Comparison of ENCODE assay signal across 8 cellular contexts in genomic region chr6:157235600-157236039, GRCh38.
DNase-seq lines count a peak whose midpoint lies in the region; ATAC-seq and TF ChIP-seq lines count a peak whose summit lies in the region.

No MANE protein-coding gene starts in this region.

- peak; percentile 64 for TF ChIP-seq CTCF in upper lobe of right lung (IDR thresholded peaks at IDR 0.05)
- no peak for TF ChIP-seq CTCF in SK-N-SH (IDR thresholded peaks at IDR 0.05)

- H3K4me3 Mint-ChIP-seq in activated naive CD8-positive, alpha-beta T cell treated with anti-CD3 and anti-CD28 coated beads, Interleukin-2, amount 50 U/mL, for 24 hours = peak overlapping the region; percentile 84

- H3K27ac Mint-ChIP-seq in activated naive CD8-positive, alpha-beta T cell treated with anti-CD3 and anti-CD28 coated beads, Interleukin-2, amount 50 U/mL, for 24 hours = no peak overlapping the region

- H3K27ac ChIP-seq in upper lobe of right lung = no peak overlapping the region
- H3K27ac ChIP-seq in SK-N-SH (ENCODE audit: low read depth in 2 of 2, low read length in 1 of 2) = no peak overlapping the region

- CTCF ChIA-PET in SK-N-SH (lab: Yijun Ruan, JAX) = no interaction called here

- H3K36me3 Mint-ChIP-seq in activated naive CD8-positive, alpha-beta T cell treated with anti-CD3 and anti-CD28 coated beads, Interleukin-2, amount 50 U/mL, for 24 hours (ENCODE audit: low read depth) = no peaks in the 10 kb centered on the region

- H3K27me3 Mint-ChIP-seq in activated naive CD8-positive, alpha-beta T cell treated with anti-CD3 and anti-CD28 coated beads, Interleukin-2, amount 50 U/mL, for 24 hours = peaks cover 61% of the 10 kb centered on the region

- H3K9me3 Mint-ChIP-seq in activated naive CD8-positive, alpha-beta T cell treated with anti-CD3 and anti-CD28 coated beads, Interleukin-2, amount 50 U/mL, for 24 hours = peaks cover 4% of the 10 kb centered on the region

- H3K79me2 ChIP-seq in SK-N-SH (ENCODE audit: insufficient read depth) = no peaks in the 10 kb centered on the region

- H2AFZ ChIP-seq in neuron (ENCODE audit: low read depth, low read length) = peak overlapping the region; percentile 31
- H2AFZ ChIP-seq in SK-N-SH (ENCODE audit: low read depth) = no peak overlapping the region

- peak overlapping the region; percentile 64 for H3K9ac ChIP-seq in NT2/D1 (ENCODE audit: insufficient read length, low read depth)
- H3K9ac ChIP-seq in SK-N-SH = no peak overlapping the region

- no peak for TF ChIP-seq EP300 in SK-N-SH (IDR thresholded peaks at IDR 0.05; ENCODE audit: borderline replicate concordance in 1 of 2, low read depth in 1 of 2, low read length in 1 of 2)

- H3K9me2 ChIP-seq in SK-N-SH = no peaks in the 10 kb centered on the region

- no peak for TF ChIP-seq RAD21 in SK-N-SH (IDR thresholded peaks at IDR 0.05; ENCODE audit: low read length)

- H3K4me1 Mint-ChIP-seq in activated naive CD8-positive, alpha-beta T cell treated with anti-CD3 and anti-CD28 coated beads, Interleukin-2, amount 50 U/mL, for 24 hours = peaks cover 15% of the 10 kb centered on the region

- H3K9me3 ChIP-seq in NT2/D1 (ENCODE audit: insufficient read depth, low read length) = no peaks in the 10 kb centered on the region
- H3K9me3 ChIP-seq in neuron (ENCODE audit: low read length) = no peaks in the 10 kb centered on the region
- no peaks in the 10 kb centered on the region for H3K9me3 ChIP-seq in upper lobe of right lung
- no peaks in the 10 kb centered on the region for H3K9me3 ChIP-seq in SK-N-SH

- DNase-seq in NT2/D1 (ENCODE audit: low read depth, low spot score) = peak; percentile 51
- peak; percentile 62 for DNase-seq in activated naive CD8-positive, alpha-beta T cell treated with anti-CD3 and anti-CD28 coated beads, Interleukin-2, amount 50 U/mL, for 24 hours
- DNase-seq in head of caudate nucleus = peak; percentile 48 to 90 (median 74)
- no peak for DNase-seq in upper lobe of right lung
- no peak for DNase-seq in SK-N-SH
- DNase-seq in NCI-H2029 (lab: John Stamatoyannopoulos, UW) = no peak

- no peaks in the 10 kb centered on the region for H4K20me1 ChIP-seq in SK-N-SH (ENCODE audit: insufficient read depth)

- POLR2A ChIA-PET in SK-N-SH (lab: Yijun Ruan, JAX) = no interaction called here

- intact Hi-C loops in head of caudate nucleus (cut with DNase I) = no loop called here
- intact Hi-C loops in upper lobe of right lung (cut with DNase I) = no loop called here

- H3K4me1 ChIP-seq in NT2/D1 (ENCODE audit: insufficient read depth, insufficient read length) = no peaks in the 10 kb centered on the region
- H3K4me1 ChIP-seq in neuron (ENCODE audit: insufficient read depth, low read length) = peaks cover 14% of the 10 kb centered on the region
- peaks cover 8% of the 10 kb centered on the region for H3K4me1 ChIP-seq in upper lobe of right lung
- no peaks in the 10 kb centered on the region for H3K4me1 ChIP-seq in SK-N-SH (ENCODE audit: control insufficient read depth in 1 of 2, insufficient read depth in 2 of 2, low read depth in 1 of 2, low read length in 1 of 2)

- H3F3A ChIP-seq in SK-N-SH (replicated peaks; ENCODE audit: insufficient read depth) = no peaks in the 10 kb centered on the region

- H3K36me3 ChIP-seq in NT2/D1 (ENCODE audit: insufficient read depth, insufficient read length, low read length) = no peaks in the 10 kb centered on the region
- no peaks in the 10 kb centered on the region for H3K36me3 ChIP-seq in neuron (ENCODE audit: insufficient read depth, low read length)
- no peaks in the 10 kb centered on the region for H3K36me3 ChIP-seq in upper lobe of right lung
- H3K36me3 ChIP-seq in SK-N-SH (replicated peaks in 1 of 2; ENCODE audit: control insufficient read depth in 1 of 2, insufficient read depth in 2 of 2, low read length in 1 of 2) = no peaks in the 10 kb centered on the region

- H3K4me2 ChIP-seq in SK-N-SH = no peak overlapping the region

- H3K27me3 ChIP-seq in NT2/D1 (ENCODE audit: insufficient read depth, insufficient read length) = peaks cover 47% of the 10 kb centered on the region
- peaks cover 31% of the 10 kb centered on the region for H3K27me3 ChIP-seq in neuron (ENCODE audit: insufficient read depth, low read length)
- H3K27me3 ChIP-seq in upper lobe of right lung = peaks cover 26% of the 10 kb centered on the region
- H3K27me3 ChIP-seq in SK-N-SH (ENCODE audit: insufficient read depth) = no peaks in the 10 kb centered on the region

- WGBS in SK-N-SH (ENCODE audit: low lambda C conversion rate) = 78% methylated on average over 26 of the region's 28 CpGs

- peak overlapping the region; percentile 47 for H3K4me3 ChIP-seq in NT2/D1 (ENCODE audit: insufficient read length, low read depth)
- peak overlapping the region; percentile 13 for H3K4me3 ChIP-seq in neuron (ENCODE audit: low read length)
- peak overlapping the region; percentile 46 for H3K4me3 ChIP-seq in upper lobe of right lung
- H3K4me3 ChIP-seq in SK-N-SH (ENCODE audit: low read depth in 2 of 2, low read length in 1 of 2) = no peak overlapping the region; a peak in 1 of 4 replicates

- ATAC-seq in GM18498 (IDR thresholded peaks at IDR 0.05; ENCODE audit: unreplicated experiment) (peak; percentile 48), upper lobe of right lung (peak; percentile 75)
- ATAC-seq in activated naive CD8-positive, alpha-beta T cell treated with anti-CD3 and anti-CD28 coated beads, Interleukin-2, amount 50 U/mL, for 24 hours = peak; percentile 72

TF ChIP-seq in SK-N-SH, 30 proteins besides CTCF, POLR2A, EP300 and RAD21:
- TF ChIP-seq FOSL2 (IDR thresholded peaks at IDR 0.05; ENCODE audit: borderline replicate concordance, low read depth) (no peak), CHD2 (IDR thresholded peaks at IDR 0.05; ENCODE audit: low read length, partially characterized antibody) (no peak), FOXJ3 (CRISPR knock-in tag; IDR thresholded peaks at IDR 0.05) (no peak), TCF12 (IDR thresholded peaks at IDR 0.05) (no peak), YY1 (IDR thresholded peaks at IDR 0.05; ENCODE audit: low read depth) (no peak), GABPA (IDR thresholded peaks at IDR 0.05; ENCODE audit: low read depth) (no peak), FOXM1 (IDR thresholded peaks at IDR 0.05; ENCODE audit: low read depth) (no peak), PBX3 (IDR thresholded peaks at IDR 0.05) (no peak), SMC3 (IDR thresholded peaks at IDR 0.05; ENCODE audit: low read depth, low read length) (no peak), MEF2A (IDR thresholded peaks at IDR 0.05; ENCODE audit: borderline replicate concordance, low read depth) (no peak)
- TF ChIP-seq, protein P1, sequence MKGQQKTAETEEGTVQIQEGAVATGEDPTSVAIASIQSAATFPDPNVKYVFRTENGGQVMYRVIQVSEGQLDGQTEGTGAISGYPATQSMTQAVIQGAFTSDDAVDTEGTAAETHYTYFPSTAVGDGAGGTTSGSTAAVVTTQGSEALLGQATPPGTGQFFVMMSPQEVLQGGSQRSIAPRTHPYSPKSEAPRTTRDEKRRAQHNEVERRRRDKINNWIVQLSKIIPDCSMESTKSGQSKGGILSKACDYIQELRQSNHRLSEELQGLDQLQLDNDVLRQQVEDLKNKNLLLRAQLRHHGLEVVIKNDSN (IDR thresholded peaks at IDR 0.05; ENCODE audit: borderline replicate concordance, low read depth) = no peak
- TF ChIP-seq, protein P2, sequence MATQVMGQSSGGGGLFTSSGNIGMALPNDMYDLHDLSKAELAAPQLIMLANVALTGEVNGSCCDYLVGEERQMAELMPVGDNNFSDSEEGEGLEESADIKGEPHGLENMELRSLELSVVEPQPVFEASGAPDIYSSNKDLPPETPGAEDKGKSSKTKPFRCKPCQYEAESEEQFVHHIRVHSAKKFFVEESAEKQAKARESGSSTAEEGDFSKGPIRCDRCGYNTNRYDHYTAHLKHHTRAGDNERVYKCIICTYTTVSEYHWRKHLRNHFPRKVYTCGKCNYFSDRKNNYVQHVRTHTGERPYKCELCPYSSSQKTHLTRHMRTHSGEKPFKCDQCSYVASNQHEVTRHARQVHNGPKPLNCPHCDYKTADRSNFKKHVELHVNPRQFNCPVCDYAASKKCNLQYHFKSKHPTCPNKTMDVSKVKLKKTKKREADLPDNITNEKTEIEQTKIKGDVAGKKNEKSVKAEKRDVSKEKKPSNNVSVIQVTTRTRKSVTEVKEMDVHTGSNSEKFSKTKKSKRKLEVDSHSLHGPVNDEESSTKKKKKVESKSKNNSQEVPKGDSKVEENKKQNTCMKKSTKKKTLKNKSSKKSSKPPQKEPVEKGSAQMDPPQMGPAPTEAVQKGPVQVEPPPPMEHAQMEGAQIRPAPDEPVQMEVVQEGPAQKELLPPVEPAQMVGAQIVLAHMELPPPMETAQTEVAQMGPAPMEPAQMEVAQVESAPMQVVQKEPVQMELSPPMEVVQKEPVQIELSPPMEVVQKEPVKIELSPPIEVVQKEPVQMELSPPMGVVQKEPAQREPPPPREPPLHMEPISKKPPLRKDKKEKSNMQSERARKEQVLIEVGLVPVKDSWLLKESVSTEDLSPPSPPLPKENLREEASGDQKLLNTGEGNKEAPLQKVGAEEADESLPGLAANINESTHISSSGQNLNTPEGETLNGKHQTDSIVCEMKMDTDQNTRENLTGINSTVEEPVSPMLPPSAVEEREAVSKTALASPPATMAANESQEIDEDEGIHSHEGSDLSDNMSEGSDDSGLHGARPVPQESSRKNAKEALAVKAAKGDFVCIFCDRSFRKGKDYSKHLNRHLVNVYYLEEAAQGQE (IDR thresholded peaks at IDR 0.05; ENCODE audit: low read depth, low read length) = no peak

Comparison
In these comparisons a context has a peak if more than half of its experiments do, and no peak if none do; other contexts are left out.
1. DNase-seq: peak in NT2/D1 (single experiment), activated naive CD8-positive, alpha-beta T cell treated with anti-CD3 and anti-CD28 coated beads, Interleukin-2, amount 50 U/mL, for 24 hours (single experiment) and head of caudate nucleus (42 of 42); none in upper lobe of right lung (single experiment), SK-N-SH (single experiment) and NCI-H2029 (single experiment).
2. H3K4me3 ChIP-seq: peak in NT2/D1 (single experiment), neuron (single experiment) and upper lobe of right lung (single experiment); none in SK-N-SH (0 of 2).
3. Peak in every context shown above with its lines, with median percentiles within 50 percentile points of each other: ATAC-seq.